In genomic region chr20:47307569-47307968, GRCh38 we compare ENCODE assay signal across 2 cellular contexts.
TF ChIP-seq lines count a peak whose summit lies in the region.

No MANE protein-coding gene starts in this region.

TF ChIP-seq in A549, 52 proteins besides CTCF, POLR2A, EP300 and RAD21:
- peak; percentile 17 to 40; a peak in 1 of 4 replicates for TF ChIP-seq CEBPB (IDR thresholded peaks at IDR 0.05)

TF ChIP-seq in HepG2, 621 proteins besides CTCF, POLR2A, EP300 and RAD21:
- TF ChIP-seq ZNF513 (CRISPR knock-in tag; conservative IDR thresholded peaks at IDR 0.05) (0 out of 2 replicates have a peak, but pooled peaks have one; percentile 13), HOXD1 (CRISPR knock-in tag; IDR thresholded peaks at IDR 0.05) (0 out of 2 replicates have a peak, but pooled peaks have one; percentile 22), ZNF770 (CRISPR knock-in tag; IDR thresholded peaks at IDR 0.05) (0 out of 2 replicates have a peak, but pooled peaks have one; percentile 37), ZNF232 (CRISPR knock-in tag; IDR thresholded peaks at IDR 0.05; ENCODE audit: borderline replicate concordance) (0 out of 2 replicates have a peak, but pooled peaks have one; percentile 20), HDAC2 (CRISPR knock-in tag; IDR thresholded peaks at IDR 0.05) (0 out of 2 replicates have a peak, but pooled peaks have one; percentile 16), CEBPG (CRISPR knock-in tag; IDR thresholded peaks at IDR 0.05) (0 out of 2 replicates have a peak, but pooled peaks have one; percentile 22), FOXJ3 (CRISPR knock-in tag; IDR thresholded peaks at IDR 0.05; ENCODE audit: borderline replicate concordance) (peak; percentile 41; the same call in 1 of the 2 replicates), MED8 (CRISPR knock-in tag; IDR thresholded peaks at IDR 0.05; ENCODE audit: insufficient replicate concordance) (peak; percentile 50), CEBPB (IDR thresholded peaks at IDR 0.05; ENCODE audit: borderline replicate concordance, low read depth, low read length) (peak; percentile 46; the same call in 1 of the 2 replicates), ZBTB33 (CRISPR knock-in tag; IDR thresholded peaks at IDR 0.05) (peak; percentile 79), HNF4A (CRISPR knock-in tag; IDR thresholded peaks at IDR 0.05) (peak; percentile 33; the same call in 1 of the 2 replicates), ZNF460 (CRISPR knock-in tag; IDR thresholded peaks at IDR 0.05; ENCODE audit: borderline replicate concordance) (peak; percentile 40; the same call in 1 of the 2 replicates), AGO2 (optimal IDR thresholded peaks at IDR 0.05; ENCODE audit: low read depth, low read length) (peak; percentile 34)
TF ChIP-seq in HepG2: peak in this region for 13; not testable (repeated sequence) for 608.
